9 cellular contexts compared by ENCODE assay signal in genomic region chr15:45427085-45427484, GRCh38. TPM values are rescaled to one million over a fixed set of nuclear protein-coding genes. Genes with fewer than 3 reads are reported as not detected.
"Had no signal": no experiment of that assay in that cellular context is flagged by ENCODE, and none has a peak within 500 bp of the region (broad histone marks: within the 10 kb centered on the region; RNA-seq: fewer than 3 reads in every experiment).

No MANE protein-coding gene starts in this region.

- H3K9ac ChIP-seq: GM23248, KMS-11 had no signal

- H3K27ac ChIP-seq: GM23248, HL-60, KMS-11 had no signal

- FAIRE-seq: H54 had no signal

- H3K4me3 ChIP-seq: GM23248 had no signal

- H3K4me2 ChIP-seq: KMS-11 had no signal

- DNase-seq: GM23248, GOT3, H9, HCEC 1CT, KBM-7 had no signal

- H2AFZ ChIP-seq: GM23248 had no signal

RNA-seq across cellular contexts. Expression of gene GATM, which starts 48.7 kb away (rescaled TPM):
- total RNA-seq: GM23248, HT1080 had no signal
- polyA plus RNA-seq: GM23248 had no signal
